1 cellular context compared by ENCODE assay signal in genomic region chr16:12319464-12320030, GRCh38.
TF ChIP-seq lines count a peak whose summit lies in the region.

No MANE protein-coding gene starts in this region.

TF ChIP-seq in GM23338, 12 proteins besides CTCF, POLR2A, EP300 and RAD21 (continued from another document):
- no peak for TF ChIP-seq JUNB (IDR thresholded peaks at IDR 0.05; ENCODE audit: unreplicated experiment)
- no peak for TF ChIP-seq REST (IDR thresholded peaks at IDR 0.05; ENCODE audit: unreplicated experiment)
- TF ChIP-seq EZH2 (IDR thresholded peaks at IDR 0.05; ENCODE audit: low read depth, unreplicated experiment), result no peak
- TF ChIP-seq EZH2phosphoT487 (IDR thresholded peaks at IDR 0.05; ENCODE audit: unreplicated experiment), result no peak
- no peak for TF ChIP-seq NANOG (IDR thresholded peaks at IDR 0.05; ENCODE audit: borderline replicate concordance)
- no peak for TF ChIP-seq ZNF462 (CRISPR knock-in tag; IDR thresholded peaks at IDR 0.05)
- no peak for TF ChIP-seq CREB1 (CRISPR knock-in tag; IDR thresholded peaks at IDR 0.05; ENCODE audit: low read depth)
- TF ChIP-seq ZNF331 (CRISPR knock-in tag; IDR thresholded peaks at IDR 0.05; ENCODE audit: low read depth), result no peak
- no peak for TF ChIP-seq ZNF114 (CRISPR knock-in tag; IDR thresholded peaks at IDR 0.05)
TF ChIP-seq in GM23338: peak in this region for 0.
